Comparison of ENCODE assay signal across 1 cellular context in genomic region chr9:91048739-91049138, GRCh38.
TF ChIP-seq lines count a peak whose summit lies in the region.

No MANE protein-coding gene starts in this region.

TF ChIP-seq in IMR-90, 13 proteins besides CTCF, POLR2A, EP300 and RAD21 (continued from another document):
- no peak for TF ChIP-seq ELK1 (IDR thresholded peaks at IDR 0.05; ENCODE audit: borderline replicate concordance, low read depth, low read length)
